ENCODE assay signal across 19 cellular contexts in the genomic region with DNA sequence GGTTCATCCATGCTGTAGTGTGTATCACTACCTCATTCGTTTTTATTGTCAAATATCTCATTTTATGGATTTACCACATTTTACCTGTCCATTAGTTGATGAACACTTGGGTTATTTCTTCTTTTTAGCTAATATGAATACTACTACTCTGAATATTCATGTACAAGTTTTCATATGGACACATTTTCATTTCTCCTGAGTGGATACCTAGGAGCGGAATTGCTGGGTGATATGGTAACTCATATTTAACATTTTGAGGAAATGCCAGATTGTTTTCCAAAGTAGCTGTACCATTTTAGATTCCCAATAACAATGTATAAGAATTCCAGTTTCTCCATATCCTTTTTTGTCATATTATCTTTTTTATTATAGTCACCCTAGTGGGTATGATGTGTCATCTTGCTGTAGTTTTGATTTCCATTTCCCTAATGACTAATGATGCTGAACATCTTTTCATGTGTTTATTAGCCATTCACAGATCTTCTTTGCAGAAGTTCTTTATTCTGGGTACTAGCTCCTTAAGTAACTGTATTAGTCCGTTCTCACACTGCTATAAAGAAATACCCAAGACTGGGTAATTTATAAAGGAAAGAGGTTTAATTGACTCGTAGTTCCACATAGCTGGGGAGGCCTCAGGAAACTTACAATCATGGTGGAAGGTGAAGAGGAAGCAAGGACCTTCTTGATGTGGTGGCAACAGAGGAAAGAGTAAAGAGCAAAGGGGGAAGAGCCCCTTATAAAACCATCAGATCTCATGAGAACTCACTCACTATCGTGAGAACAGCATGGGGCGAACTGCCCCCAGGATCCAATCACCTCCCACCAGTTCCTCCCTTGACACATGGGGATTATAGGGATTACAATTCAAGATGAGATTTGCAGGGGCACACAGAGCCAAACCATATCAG. TPM values are rescaled to one million over a fixed set of nuclear protein-coding genes. Genes with fewer than 3 reads are reported as not detected.
A peak's percentile ranks its signal among the peaks of the same experiment; 100 is the strongest.
DNase-seq lines count a peak whose midpoint lies in the region; ATAC-seq and TF ChIP-seq lines count a peak whose summit lies in the region.
"Had no signal": no experiment of that assay in that cellular context is flagged by ENCODE, and none has a peak within 500 bp of the region (broad histone marks: within the 10 kb centered on the region; RNA-seq: fewer than 3 reads in every experiment).

No MANE protein-coding gene starts in this region.

- ATAC-seq in activated T-helper 17 cell treated with anti-CD3 and anti-CD28 coated beads, Interleukin-2, amount 50 U/mL, for 72 hours (replicated peaks), result peak; percentile 92
- ATAC-seq in left lung (no peak), GM19452 (IDR thresholded peaks at IDR 0.05; ENCODE audit: unreplicated experiment) (no peak)
- ATAC-seq: GM23338 had no signal

- H3K4me1 ChIP-seq in HEK293 (ENCODE audit: control insufficient read depth, insufficient read depth, low read length) (no peaks in the 10 kb centered on the region), esophagus muscularis mucosa (peaks cover 0 to 5% (median 3%) of the 10 kb centered on the region in 4 donors), left lung (peaks cover 0 to 5% of the 10 kb centered on the region in 2 donors)
- H3K4me1 ChIP-seq: BE2C had no signal

- H3K9me3 ChIP-seq in HEK293 (ENCODE audit: control insufficient read depth, insufficient read depth, low read depth, low read length) (no peaks in the 10 kb centered on the region; the same call in 1 of the 2 replicates), esophagus muscularis mucosa (no peaks in the 10 kb centered on the region), left lung (no peaks in the 10 kb centered on the region)
- H3K9me3 ChIP-seq: BE2C had no signal

- WGBS in esophagus muscularis mucosa, result 97% methylated on average over 6 of the region's 6 CpGs

- H3K27ac Mint-ChIP-seq in activated naive CD4-positive, alpha-beta T cell treated with anti-CD3 and anti-CD28 coated beads, Interleukin-2, amount 50 U/mL, for 24 hours, result peak overlapping the region; percentile 94
- peak overlapping the region; percentile 84 for H3K27ac Mint-ChIP-seq in activated T-helper 17 cell treated with anti-CD3 and anti-CD28 coated beads, Interleukin-2, amount 50 U/mL, for 72 hours
- peak overlapping the region; percentile 81 for H3K27ac Mint-ChIP-seq in stimulated activated naive CD8-positive, alpha-beta T cell treated with anti-CD3 and anti-CD28 coated beads, Interleukin-15, Interleukin-2, amounts not matched to agents 100 ng/mL and 50 ng/mL, for 24 hours
- H3K27ac Mint-ChIP-seq: CD4-positive, alpha-beta T cell; GM23338 had no signal

- POLR2A ChIA-PET in HEK293 (lab: Yijun Ruan, JAX), result no interaction called here

- H3K27ac ChIP-seq in HEK293 (ENCODE audit: extremely low read depth, low read depth, low read length) (no peak overlapping the region), esophagus muscularis mucosa (replicated peaks in 1 of 4) (no peak overlapping the region), left lung (no peak overlapping the region)
- H3K27ac ChIP-seq: SK-N-MC had no signal

- H3K36me3 Mint-ChIP-seq in activated naive CD4-positive, alpha-beta T cell treated with anti-CD3 and anti-CD28 coated beads, Interleukin-2, amount 50 U/mL, for 24 hours, result peaks cover 27% of the 10 kb centered on the region
- peaks cover 58% of the 10 kb centered on the region for H3K36me3 Mint-ChIP-seq in activated T-helper 17 cell treated with anti-CD3 and anti-CD28 coated beads, Interleukin-2, amount 50 U/mL, for 72 hours (ENCODE audit: low read depth)
- peaks cover 61% of the 10 kb centered on the region for H3K36me3 Mint-ChIP-seq in stimulated activated naive CD8-positive, alpha-beta T cell treated with anti-CD3 and anti-CD28 coated beads, Interleukin-15, Interleukin-2, amounts not matched to agents 100 ng/mL and 50 ng/mL, for 24 hours (ENCODE audit: low read depth)

- no peak for TF ChIP-seq CTCF in HEK293 (tag by site-specific recombination; IDR thresholded peaks at IDR 0.05)
- no peak for TF ChIP-seq CTCF in esophagus muscularis mucosa (IDR thresholded peaks at IDR 0.05)
- TF ChIP-seq CTCF in left lung (IDR thresholded peaks at IDR 0.05), result no peak

- TF ChIP-seq POLR2A in esophagus muscularis mucosa (IDR thresholded peaks at IDR 0.05; ENCODE audit: low read depth), result no peak

- no peaks in the 10 kb centered on the region for H3K27me3 Mint-ChIP-seq in activated naive CD4-positive, alpha-beta T cell treated with anti-CD3 and anti-CD28 coated beads, Interleukin-2, amount 50 U/mL, for 24 hours
- H3K27me3 Mint-ChIP-seq in activated T-helper 17 cell treated with anti-CD3 and anti-CD28 coated beads, Interleukin-2, amount 50 U/mL, for 72 hours, result no peaks in the 10 kb centered on the region
- H3K27me3 Mint-ChIP-seq in stimulated activated naive CD8-positive, alpha-beta T cell treated with anti-CD3 and anti-CD28 coated beads, Interleukin-15, Interleukin-2, amounts not matched to agents 100 ng/mL and 50 ng/mL, for 24 hours, result no peaks in the 10 kb centered on the region
- H3K27me3 Mint-ChIP-seq: CD4-positive, alpha-beta T cell had no signal

- H3K9me3 Mint-ChIP-seq in activated naive CD4-positive, alpha-beta T cell treated with anti-CD3 and anti-CD28 coated beads, Interleukin-2, amount 50 U/mL, for 24 hours, result peaks cover 12% of the 10 kb centered on the region
- peaks cover 3% of the 10 kb centered on the region for H3K9me3 Mint-ChIP-seq in activated T-helper 17 cell treated with anti-CD3 and anti-CD28 coated beads, Interleukin-2, amount 50 U/mL, for 72 hours
- peaks cover 7% of the 10 kb centered on the region for H3K9me3 Mint-ChIP-seq in stimulated activated naive CD8-positive, alpha-beta T cell treated with anti-CD3 and anti-CD28 coated beads, Interleukin-15, Interleukin-2, amounts not matched to agents 100 ng/mL and 50 ng/mL, for 24 hours
- H3K9me3 Mint-ChIP-seq: CD4-positive, alpha-beta T cell; GM23338 had no signal

- TF ChIP-seq EP300 in esophagus muscularis mucosa (IDR thresholded peaks at IDR 0.05), result no peak

- CTCF ChIA-PET in HEK293 (lab: Yijun Ruan, JAX), result interaction anchor here (0.7 to 1.9 kb wide), 3 partner anchors 12 to 561 kb away, joined by 3 to 7 read pairs (median 4); no protein-coding TSS in a partner anchor

- H3K36me3 ChIP-seq in HEK293 (ENCODE audit: control insufficient read depth in 2 of 2, insufficient read depth in 1 of 2, low read length in 2 of 2), result peaks cover 32 to 42% of the 10 kb centered on the region in 2 experiments
- peaks cover 12 to 34% (median 27%) of the 10 kb centered on the region in 4 donors for H3K36me3 ChIP-seq in esophagus muscularis mucosa
- H3K36me3 ChIP-seq in left lung, result peaks cover 0 to 29% of the 10 kb centered on the region in 2 donors

- H3K27me3 ChIP-seq in esophagus muscularis mucosa (no peaks in the 10 kb centered on the region), left lung (no peaks in the 10 kb centered on the region)
- H3K27me3 ChIP-seq: BE2C had no signal

- intact Hi-C loops in esophagus muscularis mucosa (cut with DNase I) (no loop called here), left lung (cut with DNase I) (no loop called here)

- no peak for DNase-seq in activated naive CD4-positive, alpha-beta T cell treated with Interleukin-2 at 50 U/mL for 16 hours
- DNase-seq in esophagus muscularis mucosa (ENCODE audit: extremely low spot score) (no peak), left lung (no peak)
- DNase-seq: BE2C; Calu3; CD4-positive, alpha-beta T cell; DMS53; KG1; NCI-H1436 treated with DMSO at 0.1 percent for 48 hours; NCI-H2081 treated with DMSO at 0.1 percent for 48 hours; NCI-H510A; NCI-H774 had no signal

- H3K4me1 Mint-ChIP-seq in activated naive CD4-positive, alpha-beta T cell treated with anti-CD3 and anti-CD28 coated beads, Interleukin-2, amount 50 U/mL, for 24 hours, result peaks cover 52% of the 10 kb centered on the region
- H3K4me1 Mint-ChIP-seq in activated T-helper 17 cell treated with anti-CD3 and anti-CD28 coated beads, Interleukin-2, amount 50 U/mL, for 72 hours, result peaks cover 18% of the 10 kb centered on the region
- peaks cover 34% of the 10 kb centered on the region for H3K4me1 Mint-ChIP-seq in stimulated activated naive CD8-positive, alpha-beta T cell treated with anti-CD3 and anti-CD28 coated beads, Interleukin-15, Interleukin-2, amounts not matched to agents 100 ng/mL and 50 ng/mL, for 24 hours (ENCODE audit: low read depth)
- H3K4me1 Mint-ChIP-seq: GM23338 had no signal

- H3K4me3 ChIP-seq in HEK293 (ENCODE audit: low read depth, low read length) (no peak overlapping the region), esophagus muscularis mucosa (no peak overlapping the region), left lung (no peak overlapping the region)
- H3K4me3 ChIP-seq: GM23338, SK-N-MC had no signal

- H3K4me3 Mint-ChIP-seq in activated naive CD4-positive, alpha-beta T cell treated with anti-CD3 and anti-CD28 coated beads, Interleukin-2, amount 50 U/mL, for 24 hours, result peak overlapping the region; percentile 73
- H3K4me3 Mint-ChIP-seq in activated T-helper 17 cell treated with anti-CD3 and anti-CD28 coated beads, Interleukin-2, amount 50 U/mL, for 72 hours, result peak overlapping the region; percentile 63
- H3K4me3 Mint-ChIP-seq in stimulated activated naive CD8-positive, alpha-beta T cell treated with anti-CD3 and anti-CD28 coated beads, Interleukin-15, Interleukin-2, amounts not matched to agents 100 ng/mL and 50 ng/mL, for 24 hours, result no peak overlapping the region
- H3K4me3 Mint-ChIP-seq: CD4-positive, alpha-beta T cell; GM23338 had no signal

TF ChIP-seq in HEK293, 187 proteins besides CTCF, POLR2A, EP300 and RAD21 (continues in another document):
- TF ChIP-seq ZNF354C (tag by site-specific recombination; IDR thresholded peaks at IDR 0.05; ENCODE audit: borderline replicate concordance, low read depth), result no peak
- TF ChIP-seq, protein P1, sequence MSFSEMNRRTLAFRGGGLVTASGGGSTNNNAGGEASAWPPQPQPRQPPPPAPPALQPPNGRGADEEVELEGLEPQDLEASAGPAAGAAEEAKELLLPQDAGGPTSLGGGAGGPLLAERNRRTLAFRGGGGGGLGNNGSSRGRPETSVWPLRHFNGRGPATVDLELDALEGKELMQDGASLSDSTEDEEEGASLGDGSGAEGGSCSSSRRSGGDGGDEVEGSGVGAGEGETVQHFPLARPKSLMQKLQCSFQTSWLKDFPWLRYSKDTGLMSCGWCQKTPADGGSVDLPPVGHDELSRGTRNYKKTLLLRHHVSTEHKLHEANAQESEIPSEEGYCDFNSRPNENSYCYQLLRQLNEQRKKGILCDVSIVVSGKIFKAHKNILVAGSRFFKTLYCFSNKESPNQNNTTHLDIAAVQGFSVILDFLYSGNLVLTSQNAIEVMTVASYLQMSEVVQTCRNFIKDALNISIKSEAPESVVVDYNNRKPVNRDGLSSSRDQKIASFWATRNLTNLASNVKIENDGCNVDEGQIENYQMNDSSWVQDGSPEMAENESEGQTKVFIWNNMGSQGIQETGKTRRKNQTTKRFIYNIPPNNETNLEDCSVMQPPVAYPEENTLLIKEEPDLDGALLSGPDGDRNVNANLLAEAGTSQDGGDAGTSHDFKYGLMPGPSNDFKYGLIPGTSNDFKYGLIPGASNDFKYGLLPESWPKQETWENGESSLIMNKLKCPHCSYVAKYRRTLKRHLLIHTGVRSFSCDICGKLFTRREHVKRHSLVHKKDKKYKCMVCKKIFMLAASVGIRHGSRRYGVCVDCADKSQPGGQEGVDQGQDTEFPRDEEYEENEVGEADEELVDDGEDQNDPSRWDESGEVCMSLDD (tag by site-specific recombination; IDR thresholded peaks at IDR 0.05), result no peak

RNA-seq across cellular contexts. Expression of a gene that starts 11.9 kb away (rescaled TPM):
- 10 to 100 TPM; 26.4 to 37.3 TPM for total RNA-seq in activated T-helper 17 cell treated with anti-CD3 and anti-CD28 coated beads, Interleukin-2, amount 50 U/mL, for 72 hours
- 10 to 100 TPM in 3 of 4 donors, 1 to 10 TPM in 1; 8.0 to 14.1 (median 12.2) TPM for total RNA-seq in esophagus muscularis mucosa
- total RNA-seq in left lung, result 10 to 100 TPM; 17.4 to 21.1 TPM
